In genomic region chr9:13688990-13689600, GRCh38 we compare ENCODE assay signal across 12 cellular contexts.
DNase-seq lines count a peak whose midpoint lies in the region; ATAC-seq and TF ChIP-seq lines count a peak whose summit lies in the region.
"Had no signal": no experiment of that assay in that cellular context is flagged by ENCODE, and none has a peak within 500 bp of the region (broad histone marks: within the 10 kb centered on the region; RNA-seq: fewer than 3 reads in every experiment).

No MANE protein-coding gene starts in this region.

- peaks cover 17% of the 10 kb centered on the region for H3K9me3 Mint-ChIP-seq in activated naive CD8-positive, alpha-beta T cell treated with anti-CD3 and anti-CD28 coated beads for 36 hours
- H3K9me3 Mint-ChIP-seq in activated T-helper 17 cell treated with anti-CD3 and anti-CD28 coated beads, Interleukin-2, amount 50 U/mL, for 72 hours = peaks cover 10% of the 10 kb centered on the region

- H3K4me1 Mint-ChIP-seq in activated naive CD8-positive, alpha-beta T cell treated with anti-CD3 and anti-CD28 coated beads for 36 hours = no peaks in the 10 kb centered on the region
- no peaks in the 10 kb centered on the region for H3K4me1 Mint-ChIP-seq in activated T-helper 17 cell treated with anti-CD3 and anti-CD28 coated beads, Interleukin-2, amount 50 U/mL, for 72 hours
- H3K4me1 Mint-ChIP-seq: IgD-negative memory B cell had no signal

- H3K4me1 ChIP-seq in HUES48 (ENCODE audit: control insufficient read depth, insufficient read depth, low read length) = peaks cover 11% of the 10 kb centered on the region
- H3K4me1 ChIP-seq: left lung had no signal

- peak overlapping the region; percentile 77 for H3K27ac ChIP-seq in HUES48 (ENCODE audit: low read depth, low read length)
- H3K27ac ChIP-seq: left lung had no signal

- no peaks in the 10 kb centered on the region for H3K36me3 Mint-ChIP-seq in activated naive CD8-positive, alpha-beta T cell treated with anti-CD3 and anti-CD28 coated beads for 36 hours
- H3K36me3 Mint-ChIP-seq in activated T-helper 17 cell treated with anti-CD3 and anti-CD28 coated beads, Interleukin-2, amount 50 U/mL, for 72 hours (ENCODE audit: low read depth) = no peaks in the 10 kb centered on the region
- H3K36me3 Mint-ChIP-seq: IgD-negative memory B cell had no signal

- H3K27me3 ChIP-seq in HUES48 (ENCODE audit: control insufficient read depth, insufficient read depth, low read length) (no peaks in the 10 kb centered on the region), kidney epithelial cell (ENCODE audit: control insufficient read depth, insufficient read depth, low read length) (no peaks in the 10 kb centered on the region)
- H3K27me3 ChIP-seq: left lung had no signal

- ATAC-seq in activated T-helper 17 cell treated with anti-CD3 and anti-CD28 coated beads, Interleukin-2, amount 50 U/mL, for 72 hours (replicated peaks) = no peak
- ATAC-seq: left lung had no signal

- H3K9me3 ChIP-seq in HUES48 (ENCODE audit: control insufficient read depth, insufficient read depth, low read length) = peaks cover 3% of the 10 kb centered on the region; the same call in 1 of the 2 replicates

- H3K27me3 Mint-ChIP-seq in activated naive CD8-positive, alpha-beta T cell treated with anti-CD3 and anti-CD28 coated beads for 36 hours = no peaks in the 10 kb centered on the region
- H3K27me3 Mint-ChIP-seq in activated T-helper 17 cell treated with anti-CD3 and anti-CD28 coated beads, Interleukin-2, amount 50 U/mL, for 72 hours = no peaks in the 10 kb centered on the region
- H3K27me3 Mint-ChIP-seq: IgD-negative memory B cell had no signal

- peak; percentile 52 for TF ChIP-seq CTCF in kidney epithelial cell (IDR thresholded peaks at IDR 0.05; ENCODE audit: insufficient read depth, low read length, poor library complexity, severe bottlenecking)

- H3K4me3 Mint-ChIP-seq in activated naive CD8-positive, alpha-beta T cell treated with anti-CD3 and anti-CD28 coated beads for 36 hours = no peak overlapping the region
- H3K4me3 Mint-ChIP-seq in activated T-helper 17 cell treated with anti-CD3 and anti-CD28 coated beads, Interleukin-2, amount 50 U/mL, for 72 hours = no peak overlapping the region
- H3K4me3 Mint-ChIP-seq: IgD-negative memory B cell had no signal

- H3K9ac ChIP-seq in HUES48 (ENCODE audit: low read depth, low read length) = no peak overlapping the region

- H3K36me3 ChIP-seq in HUES48 (ENCODE audit: control insufficient read depth, insufficient read depth, low read length) (no peaks in the 10 kb centered on the region), kidney epithelial cell (ENCODE audit: control insufficient read depth, insufficient read depth, low read length) (no peaks in the 10 kb centered on the region)
- H3K36me3 ChIP-seq: left lung had no signal

- DNase-seq in ACHN (peak; percentile 36), astrocyte of the hippocampus (ENCODE audit: low read depth, low spot score) (peak; percentile 20), kidney epithelial cell (ENCODE audit: low read depth) (no peak), dedifferentiated amniotic fluid mesenchymal stem cell (ENCODE audit: extremely low spot score) (no peak)
- DNase-seq in stimulated activated naive CD4-positive, alpha-beta T cell treated with Interleukin-2 at 50 U/mL for 16 hours (lab: John Stamatoyannopoulos, UW) = no peak
- no peak for DNase-seq in activated naive CD8-positive, alpha-beta T cell treated with anti-CD3 and anti-CD28 coated beads for 36 hours
- DNase-seq: DND-41, left lung, T1000 had no signal

- H3K27ac Mint-ChIP-seq in activated naive CD8-positive, alpha-beta T cell treated with anti-CD3 and anti-CD28 coated beads for 36 hours = no peak overlapping the region
- no peak overlapping the region for H3K27ac Mint-ChIP-seq in activated T-helper 17 cell treated with anti-CD3 and anti-CD28 coated beads, Interleukin-2, amount 50 U/mL, for 72 hours
- H3K27ac Mint-ChIP-seq: IgD-negative memory B cell had no signal

- in situ Hi-C loops in ACHN (cut with HindIII; ENCODE audit: low pct_ligation_motif_present, low pct_unique_long_range_greater_than_20kb, low sequenced_read_pairs) = no loop called here

- H3K4me3 ChIP-seq in HUES48 (ENCODE audit: low read depth, low read length) (no peak overlapping the region), kidney epithelial cell (ENCODE audit: low read depth, low read length) (no peak overlapping the region)
- H3K4me3 ChIP-seq: left lung had no signal

Comparison
In these comparisons a context has a peak if more than half of its experiments do, and no peak if none do; other contexts are left out.
1. DNase-seq: peak in ACHN (single experiment) and astrocyte of the hippocampus (single experiment); none in kidney epithelial cell (single experiment), stimulated activated naive CD4-positive, alpha-beta T cell treated with Interleukin-2 at 50 U/mL for 16 hours (single experiment), activated naive CD8-positive, alpha-beta T cell treated with anti-CD3 and anti-CD28 coated beads for 36 hours (single experiment) and dedifferentiated amniotic fluid mesenchymal stem cell (single experiment).